Comparison of ENCODE assay signal across 29 cellular contexts in the genomic region with DNA sequence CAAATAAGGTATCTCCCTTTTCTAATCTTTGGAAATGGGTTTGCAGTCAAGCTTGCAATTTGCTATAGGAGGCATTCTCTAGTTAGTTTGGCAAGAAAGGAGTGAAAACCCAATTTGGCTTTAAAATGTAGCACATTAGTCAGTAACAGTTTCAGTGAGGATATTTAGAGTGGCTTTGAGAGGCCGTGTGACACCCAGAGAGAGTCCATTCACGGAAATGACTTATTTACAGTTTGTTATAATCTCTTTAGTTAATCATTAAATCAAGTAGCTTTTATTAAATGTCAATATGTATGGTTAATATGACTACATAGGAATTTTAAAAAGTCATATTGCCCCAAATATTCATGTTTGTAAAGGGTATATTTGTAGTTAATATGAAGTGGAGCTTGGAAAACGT. TPM values are rescaled to one million over a fixed set of nuclear protein-coding genes. Genes with fewer than 3 reads are reported as not detected.
DNase-seq lines count a peak whose midpoint lies in the region; ATAC-seq and TF ChIP-seq lines count a peak whose summit lies in the region.
"Had no signal": no experiment of that assay in that cellular context is flagged by ENCODE, and none has a peak within 500 bp of the region (broad histone marks: within the 10 kb centered on the region; RNA-seq: fewer than 3 reads in every experiment).

No MANE protein-coding gene starts in this region.

- no peak overlapping the region for H3K9ac ChIP-seq in trophoblast cell (ENCODE audit: low read length)

- H3K14ac ChIP-seq in trophoblast cell (ENCODE audit: low read length): no peak overlapping the region

- no peaks in the 10 kb centered on the region for H3K27me3 ChIP-seq in layer of hippocampus (ENCODE audit: control insufficient read depth, insufficient read depth, low read length)
- H3K27me3 ChIP-seq in esophagus muscularis mucosa: no peaks in the 10 kb centered on the region
- H3K27me3 ChIP-seq in trophoblast cell (ENCODE audit: insufficient read depth, low read length): no peaks in the 10 kb centered on the region
- H3K27me3 ChIP-seq: brain microvascular endothelial cell, heart right ventricle, right atrium auricular region, spleen, suprapubic skin had no signal

- no peak overlapping the region for H4K91ac ChIP-seq in trophoblast cell (ENCODE audit: low read depth, low read length)

- H3K4me1 ChIP-seq in esophagus muscularis mucosa (peaks cover 3 to 15% (median 11%) of the 10 kb centered on the region in 4 donors), trophoblast cell (ENCODE audit: control insufficient read depth in 1 of 2, insufficient read depth in 2 of 2, low read length in 2 of 2) (no peaks in the 10 kb centered on the region)
- H3K4me1 ChIP-seq: right atrium auricular region, suprapubic skin had no signal

- no peak overlapping the region for H3K4me2 ChIP-seq in trophoblast cell (ENCODE audit: low read length)

- no peak overlapping the region for H4K8ac ChIP-seq in trophoblast cell (ENCODE audit: low read depth, low read length)

- no peak overlapping the region for H2AK5ac ChIP-seq in trophoblast cell (ENCODE audit: low read length)

- DNase-seq in DMS53 treated with DMSO at 0.1 percent for 48 hours (lab: John Stamatoyannopoulos, UW; ENCODE audit: unreplicated experiment): peak; percentile 73
- peak; percentile 66 for DNase-seq in NCI-H446 treated with DMSO at 0.1 percent for 48 hours (lab: John Stamatoyannopoulos, UW)
- no peak for DNase-seq in esophagus muscularis mucosa (ENCODE audit: extremely low spot score)
- DNase-seq in trophoblast cell: no peak
- DNase-seq in DMS 273 (lab: John Stamatoyannopoulos, UW; ENCODE audit: unreplicated experiment): no peak
- no peak for DNase-seq in 8988T
- DNase-seq: activated CD8-positive, alpha-beta T cell treated with anti-CD3 and anti-CD28 coated beads, Interleukin-2, amount 10 ng/mL, durations not matched to agents 7 days and 5 days; activated gamma-delta T cell treated with Interleukin-2 at 50 U/mL for 16 hours; activated T-cell treated with anti-CD3 and anti-CD28 coated beads for 4 hours; brain microvascular endothelial cell; effector CD8-positive, alpha-beta T cell; foreskin fibroblast; heart right ventricle; MG63; naive B cell; NCI-H1417; NCI-H2107; NK-92 treated with Interleukin-12 subunit alpha and Interleukin-12 subunit beta, amount 100 ng/mL, for 24 hours; spleen; stimulated activated CD4-positive, alpha-beta T cell treated with anti-CD3 and anti-CD28 coated beads, Interleukin-2, amount 100 ng/mL, for 48 hours; T-helper 1 cell had no signal

- no peaks in the 10 kb centered on the region for H3K79me1 ChIP-seq in trophoblast cell (ENCODE audit: low read length)

- no peak overlapping the region for H3K23ac ChIP-seq in trophoblast cell (ENCODE audit: low read length)

- no peak overlapping the region for H3K4ac ChIP-seq in trophoblast cell (ENCODE audit: low read depth, low read length)

- no peak for TF ChIP-seq EP300 in esophagus muscularis mucosa (IDR thresholded peaks at IDR 0.05)

- H3K79me2 ChIP-seq in trophoblast cell (ENCODE audit: control insufficient read depth, insufficient read depth, low read length, poor library complexity): no peaks in the 10 kb centered on the region

- H2BK12ac ChIP-seq in trophoblast cell (ENCODE audit: low read length): no peak overlapping the region

- H3K27ac ChIP-seq in layer of hippocampus (ENCODE audit: low read depth, low read length) (peak overlapping the region; percentile 44), esophagus muscularis mucosa (replicated peaks in 1 of 4) (no peak overlapping the region), trophoblast cell (ENCODE audit: low read depth, low read length) (no peak overlapping the region)
- H3K27ac ChIP-seq: brain microvascular endothelial cell, C4-2B, heart right ventricle, right atrium auricular region, spleen, suprapubic skin had no signal

- WGBS in esophagus muscularis mucosa: 92% methylated on average over 3 of the region's 3 CpGs
- 100% methylated on average over 1 of the region's 3 CpGs for WGBS in trophoblast cell (ENCODE audit: extremely low coverage, insufficient coverage, insufficient read length)

- no peaks in the 10 kb centered on the region for H3K9me3 ChIP-seq in esophagus muscularis mucosa
- no peaks in the 10 kb centered on the region for H3K9me3 ChIP-seq in trophoblast cell (ENCODE audit: insufficient read depth, low read depth, low read length)
- H3K9me3 ChIP-seq: heart right ventricle, MG63, right atrium auricular region, spleen, suprapubic skin had no signal

- H2AFZ ChIP-seq in trophoblast cell (ENCODE audit: insufficient read depth, low read length, poor library complexity): no peak overlapping the region

- H2BK120ac ChIP-seq in trophoblast cell (ENCODE audit: insufficient read depth, low read length, poor library complexity): no peak overlapping the region

- H3K36me3 ChIP-seq in esophagus muscularis mucosa (peaks cover 0 to 6% (median 0%) of the 10 kb centered on the region in 4 donors), trophoblast cell (ENCODE audit: control insufficient read depth in 1 of 2, insufficient read depth in 2 of 2, low read length in 2 of 2) (no peaks in the 10 kb centered on the region)
- H3K36me3 ChIP-seq: brain microvascular endothelial cell, MG63, right atrium auricular region had no signal

- H3K4me3 ChIP-seq in esophagus muscularis mucosa: no peak overlapping the region
- H3K4me3 ChIP-seq in trophoblast cell (ENCODE audit: low read depth, low read length): no peak overlapping the region
- H3K4me3 ChIP-seq: heart right ventricle, K562, MG63, right atrium auricular region, spleen, suprapubic skin had no signal

- no peak overlapping the region for H4K12ac ChIP-seq in trophoblast cell (ENCODE audit: low read depth, low read length)

- no peak for TF ChIP-seq POLR2A in esophagus muscularis mucosa (IDR thresholded peaks at IDR 0.05; ENCODE audit: low read depth)

- ATAC-seq in GM19324 (IDR thresholded peaks at IDR 0.05; ENCODE audit: low FRiP score, unreplicated experiment): peak; percentile 53
- ATAC-seq: activated CD8-positive, alpha-beta T cell treated with anti-CD3 and anti-CD28 coated beads, Interleukin-2, amount 10 ng/mL, durations not matched to agents 7 days and 5 days; heart right ventricle; K562; left lobe of liver; stimulated activated memory B cell treated with anti-CD40 and anti-IgM and Interleukin-4, amounts not matched to agents 10 μg/mL and 1 μg/mL and 100 μg/mL, for 72 hours had no signal

- TF ChIP-seq CTCF in esophagus muscularis mucosa (IDR thresholded peaks at IDR 0.05): no peak

- H3K18ac ChIP-seq in trophoblast cell (ENCODE audit: low read length): no peak overlapping the region

- intact Hi-C loops in esophagus muscularis mucosa (cut with DNase I): no loop called here

- no peak overlapping the region for H2BK5ac ChIP-seq in trophoblast cell (ENCODE audit: low read depth, low read length, poor library complexity)

RNA-seq across cellular contexts. Expression of gene ZBTB18, which starts 9.6 kb away (rescaled TPM):
- 10 to 100 TPM; 15.0 to 23.7 (median 18.2) TPM for total RNA-seq in esophagus muscularis mucosa
- polyA plus RNA-seq in trophoblast cell (2013): 6.7 TPM in 2 replicates

Comparison
In these comparisons a context has a peak if more than half of its experiments do, and no peak if none do; other contexts are left out.
1. DNase-seq: peak in DMS53 treated with DMSO at 0.1 percent for 48 hours (single experiment) and NCI-H446 treated with DMSO at 0.1 percent for 48 hours (single experiment); none in esophagus muscularis mucosa (single experiment), trophoblast cell (0 of 2), DMS 273 (single experiment) and 8988T (single experiment).